Comparison of ENCODE assay signal across 8 cellular contexts in the genomic region with DNA sequence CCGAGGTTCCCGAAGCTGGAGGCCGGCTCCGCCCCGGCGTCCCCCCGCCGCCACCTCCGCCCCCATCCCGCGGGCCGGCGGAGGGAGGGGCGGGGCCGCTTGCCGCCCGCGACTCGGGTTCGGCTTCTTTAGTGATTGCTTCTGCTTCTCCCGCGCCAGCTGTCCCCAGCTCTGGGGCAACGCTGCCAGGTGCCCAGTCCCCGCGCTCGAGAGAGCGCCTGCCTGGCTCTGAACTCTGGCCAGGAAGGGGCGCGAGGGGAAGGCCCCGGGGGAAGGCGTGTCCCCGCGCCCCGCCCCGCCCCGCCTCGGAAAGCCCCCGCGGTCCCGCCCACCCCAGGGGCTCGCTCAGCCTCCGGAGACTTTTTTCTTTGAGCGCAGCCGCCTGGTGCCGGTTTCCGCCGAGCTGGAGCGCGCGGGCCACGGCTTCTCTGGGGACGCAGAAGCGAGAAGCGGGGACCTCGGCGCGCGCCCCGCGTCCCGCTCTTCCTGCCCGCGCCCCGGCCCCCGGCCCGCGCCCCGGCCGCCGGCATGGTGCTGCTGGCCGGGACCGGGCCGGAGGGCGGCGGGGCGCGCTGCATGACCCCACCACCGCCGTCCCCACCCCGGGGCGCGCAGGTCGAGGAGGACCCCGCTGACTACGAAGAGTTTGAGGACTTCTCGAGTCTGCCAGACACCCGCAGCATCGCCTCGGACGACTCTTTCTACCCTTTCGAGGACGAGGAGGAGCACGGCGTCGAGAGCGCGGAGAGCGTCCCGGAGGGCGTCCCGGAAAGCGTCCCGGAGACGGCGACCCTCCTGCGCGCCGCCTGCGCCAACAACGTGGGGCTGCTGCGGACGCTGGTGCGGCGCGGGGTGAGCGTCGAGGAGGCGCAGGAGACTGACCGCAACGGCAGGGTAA. TPM values are rescaled to one million over a fixed set of nuclear protein-coding genes. Genes with fewer than 3 reads are reported as not detected.
DNase-seq lines count a peak whose midpoint lies in the region; ATAC-seq and TF ChIP-seq lines count a peak whose summit lies in the region.

A gene (plus strand): TSS at position 131 of the 898 bp plus-strand sequence. CDS start 398 bp downstream, at position 529.

- peak; percentile 41 for ATAC-seq in GM19468 (IDR thresholded peaks at IDR 0.05; ENCODE audit: extremely low read depth, unreplicated experiment)

- no peaks in the 10 kb centered on the region for H3K27me3 ChIP-seq in HL-60 (ENCODE audit: insufficient read depth, poor library complexity, severe bottlenecking)
- no peaks in the 10 kb centered on the region for H3K27me3 ChIP-seq in PC-9 (ENCODE audit: insufficient read depth, low read depth)
- H3K27me3 ChIP-seq in neutrophil: no peaks in the 10 kb centered on the region
- H3K27me3 ChIP-seq in thymus (ENCODE audit: control insufficient read depth, insufficient read depth): peaks cover 36% of the 10 kb centered on the region

- DNase-seq in COLO668 (lab: John Stamatoyannopoulos, UW; ENCODE audit: unreplicated experiment) (peak; percentile 69), HL-60 (ENCODE audit: low read depth in 1 of 2, low spot score in 1 of 2) (peak; percentile 80 to 94), PC-9 (peak; percentile 72 to 95), activated T-cell treated with anti-CD3 and anti-CD28 coated beads for 48 hours (ENCODE audit: low read depth) (peak; percentile 74), fibroblast of mammary gland (ENCODE audit: low read depth) (peak; percentile 52)

- no TSS peak for BruUV-seq in PC-9 (replicated peaks; lab: Mats Ljungman, UMichigan)

- no peaks in the 10 kb centered on the region for H4K20me1 ChIP-seq in PC-9 (ENCODE audit: insufficient read depth)

- CTCF ChIA-PET in PC-9 (lab: Charles Lee): interaction anchor here (0.6 kb wide), 2 partner anchors 111 to 139 kb away, joined by 3 read pairs; no protein-coding TSS in a partner anchor

- peak within 1 kb of the TSS; percentile 91 for H3K27ac ChIP-seq in HL-60 (replicated peaks)
- H3K27ac ChIP-seq in PC-9: peak within 1 kb of the TSS; percentile 86
- H3K27ac ChIP-seq in neutrophil: peak within 1 kb of the TSS; percentile 80
- peak within 1 kb of the TSS; percentile 58 for H3K27ac ChIP-seq in thymus (ENCODE audit: low read depth)

- POLR2A ChIA-PET in PC-9 (lab: Charles Lee; ENCODE audit: unreplicated experiment): interaction anchor here (0.5 to 1.2 kb wide), 5 partner anchors 13 to 217 kb away, joined by 3 to 8 read pairs (median 4); no protein-coding TSS in a partner anchor

- peak within 1 kb of the TSS; percentile 98 for H3K4me2 ChIP-seq in PC-9

- intact Hi-C loops in PC-9 (cut with micrococcal nuclease; ENCODE audit: unreplicated experiment): loop anchor here (1.0 to 2.0 kb wide), 3 partner anchors 13 to 64 kb away; no protein-coding TSS in a partner anchor

- no peaks in the 10 kb centered on the region for H3K9me2 ChIP-seq in PC-9 (ENCODE audit: insufficient read depth)

- under 1% methylated on average over 120 of the region's 120 CpGs for WGBS in thymus

- H3K4me1 ChIP-seq in PC-9 (replicated peaks; ENCODE audit: insufficient read depth) (peaks cover 46% of the 10 kb centered on the region), neutrophil (ENCODE audit: control insufficient read depth in 1 of 2, insufficient read depth in 1 of 2, low read depth in 1 of 2, low read length in 1 of 2) (peaks cover 57 to 58% of the 10 kb centered on the region in 2 experiments), thymus (ENCODE audit: control insufficient read depth, insufficient read depth, low read length) (peaks cover 6% of the 10 kb centered on the region)

- H3F3A ChIP-seq in PC-9 (ENCODE audit: insufficient read depth, low read depth): peaks cover 16% of the 10 kb centered on the region; the same call in 1 of the 2 replicates

- H3K4me3 ChIP-seq in HL-60 (replicated peaks; ENCODE audit: insufficient read depth, low read length) (peak within 1 kb of the TSS; percentile 95), PC-9 (peak within 1 kb of the TSS; percentile 90), fibroblast of mammary gland (ENCODE audit: control insufficient read depth, low read depth, low read length) (peak within 1 kb of the TSS; percentile 78), neutrophil (ENCODE audit: low read depth in 1 of 2, low read length in 1 of 2) (peak within 1 kb of the TSS; percentile 84 to 88), thymus (ENCODE audit: low read length) (peak within 1 kb of the TSS; percentile 76)

- no peaks in the 10 kb centered on the region for H3K36me3 ChIP-seq in PC-9 (ENCODE audit: low read depth)
- H3K36me3 ChIP-seq in neutrophil: no peaks in the 10 kb centered on the region
- no peaks in the 10 kb centered on the region for H3K36me3 ChIP-seq in thymus (ENCODE audit: control insufficient read depth, insufficient read depth)

- peak within 1 kb of the TSS; percentile 67 for H2AFZ ChIP-seq in PC-9

- TF ChIP-seq CTCF in HL-60 (IDR thresholded peaks at IDR 0.05; ENCODE audit: insufficient read depth, low read length): no peak
- TF ChIP-seq CTCF in PC-9 (conservative IDR thresholded peaks at IDR 0.05): no peak
- TF ChIP-seq CTCF in fibroblast of mammary gland (conservative IDR thresholded peaks at IDR 0.05; ENCODE audit: control insufficient read depth, insufficient read depth, low read depth, low read length): no peak
- TF ChIP-seq CTCF in neutrophil (IDR thresholded peaks at IDR 0.05): no peak

- H3K9me3 ChIP-seq in PC-9 (ENCODE audit: insufficient read depth, low read depth) (no peaks in the 10 kb centered on the region), neutrophil (no peaks in the 10 kb centered on the region), thymus (ENCODE audit: control insufficient read depth) (no peaks in the 10 kb centered on the region)

- peaks cover 32% of the 10 kb centered on the region for H3K79me2 ChIP-seq in PC-9 (ENCODE audit: low read depth)

RNA-seq across cellular contexts. Expression of the gene that starts here (rescaled TPM):
- total RNA-seq in PC-9 (2021): 32.1 and 37.4 TPM in 2 replicates
- 4.5 TPM for polyA plus RNA-seq in thymus

Comparison
In these comparisons a context has a peak if more than half of its experiments do, and no peak if none do; other contexts are left out.
1. Peak in every context shown above with its lines: DNase-seq, ATAC-seq, H3K4me3 ChIP-seq and H3K27ac ChIP-seq.